1 cellular context compared by ENCODE assay signal in genomic region chr12:80778005-80778541, GRCh38.
TF ChIP-seq lines count a peak whose summit lies in the region.

No MANE protein-coding gene starts in this region.

TF ChIP-seq in GM12878, 131 proteins besides CTCF, POLR2A, EP300 and RAD21 (continued from another document and continues in another):
- TF ChIP-seq ZBTB4 (CRISPR knock-in tag; IDR thresholded peaks at IDR 0.05) (no peak), ZSCAN29 (IDR thresholded peaks at IDR 0.05) (no peak), NFXL1 (IDR thresholded peaks at IDR 0.05; ENCODE audit: borderline replicate concordance) (no peak), ZBTB11 (CRISPR knock-in tag; IDR thresholded peaks at IDR 0.05) (no peak), SIX5 (IDR thresholded peaks at IDR 0.05; ENCODE audit: low read depth, low read length, severe bottlenecking) (no peak), MXI1 (IDR thresholded peaks at IDR 0.05; ENCODE audit: low read depth, low read length) (no peak; the same call in 1 of the 2 replicates), USF1 (IDR thresholded peaks at IDR 0.05; ENCODE audit: borderline replicate concordance, extremely low read length, insufficient read depth, low read depth, low read length) (no peak), BCL3 (IDR thresholded peaks at IDR 0.05; ENCODE audit: borderline replicate concordance, insufficient read depth, low read depth, low read length, poor library complexity, severe bottlenecking) (peak; percentile 97), E2F8 (IDR thresholded peaks at IDR 0.05; ENCODE audit: low read depth, partially characterized antibody) (no peak), ZNF687 (IDR thresholded peaks at IDR 0.05) (peak; percentile 59), MTA3 (IDR thresholded peaks at IDR 0.05; ENCODE audit: borderline replicate concordance, low read length) (peak; percentile 90), ZNF207 (IDR thresholded peaks at IDR 0.05; ENCODE audit: borderline replicate concordance) (no peak; the same call in 1 of the 2 replicates), RFX5 (IDR thresholded peaks at IDR 0.05; ENCODE audit: low read depth, low read length) (no peak), E2F4 (IDR thresholded peaks at IDR 0.05; ENCODE audit: low read depth, low read length) (no peak), CBX3 (IDR thresholded peaks at IDR 0.05; ENCODE audit: borderline replicate concordance, low read depth) (no peak), MTA2 (IDR thresholded peaks at IDR 0.05; ENCODE audit: low read depth) (peak; percentile 98), ATF7 (IDR thresholded peaks at IDR 0.05; ENCODE audit: low read depth) (peak; percentile 91), HDAC2 (IDR thresholded peaks at IDR 0.05) (no peak), PBX3 (IDR thresholded peaks at IDR 0.05; ENCODE audit: insufficient replicate concordance, low read depth, low read length) (no peak), ZNF274 (IDR thresholded peaks at IDR 0.05; ENCODE audit: insufficient read depth, insufficient read length) (no peak), CEBPZ (IDR thresholded peaks at IDR 0.05; ENCODE audit: low read depth, low read length) (no peak), HCFC1 (IDR thresholded peaks at IDR 0.05; ENCODE audit: low read length) (no peak), PAX8 (IDR thresholded peaks at IDR 0.05) (peak; percentile 55; the same call in 1 of the 2 replicates), ESRRA (IDR thresholded peaks at IDR 0.05; ENCODE audit: low read length) (no peak), WRNIP1 (IDR thresholded peaks at IDR 0.05; ENCODE audit: borderline replicate concordance, low read depth, low read length) (no peak), IKZF2 (IDR thresholded peaks at IDR 0.05) (peak; percentile 88), NR2C1 (IDR thresholded peaks at IDR 0.05) (no peak), STAT1 (conservative IDR thresholded peaks at IDR 0.05) (no peak), SPI1 (IDR thresholded peaks at IDR 0.05; ENCODE audit: borderline replicate concordance, insufficient read depth, low read depth, low read length) (peak; percentile 20; the same call in 1 of the 2 replicates), TCF3 (IDR thresholded peaks at IDR 0.05; ENCODE audit: borderline replicate concordance, insufficient read depth, low read depth, low read length) (peak; percentile 82; the same call in 1 of the 2 replicates), MLLT1 (IDR thresholded peaks at IDR 0.05) (peak; percentile 99), RBBP5 (conservative IDR thresholded peaks at IDR 0.05) (no peak), JUNB (IDR thresholded peaks at IDR 0.05) (peak; percentile 100)
